In the genomic region with DNA sequence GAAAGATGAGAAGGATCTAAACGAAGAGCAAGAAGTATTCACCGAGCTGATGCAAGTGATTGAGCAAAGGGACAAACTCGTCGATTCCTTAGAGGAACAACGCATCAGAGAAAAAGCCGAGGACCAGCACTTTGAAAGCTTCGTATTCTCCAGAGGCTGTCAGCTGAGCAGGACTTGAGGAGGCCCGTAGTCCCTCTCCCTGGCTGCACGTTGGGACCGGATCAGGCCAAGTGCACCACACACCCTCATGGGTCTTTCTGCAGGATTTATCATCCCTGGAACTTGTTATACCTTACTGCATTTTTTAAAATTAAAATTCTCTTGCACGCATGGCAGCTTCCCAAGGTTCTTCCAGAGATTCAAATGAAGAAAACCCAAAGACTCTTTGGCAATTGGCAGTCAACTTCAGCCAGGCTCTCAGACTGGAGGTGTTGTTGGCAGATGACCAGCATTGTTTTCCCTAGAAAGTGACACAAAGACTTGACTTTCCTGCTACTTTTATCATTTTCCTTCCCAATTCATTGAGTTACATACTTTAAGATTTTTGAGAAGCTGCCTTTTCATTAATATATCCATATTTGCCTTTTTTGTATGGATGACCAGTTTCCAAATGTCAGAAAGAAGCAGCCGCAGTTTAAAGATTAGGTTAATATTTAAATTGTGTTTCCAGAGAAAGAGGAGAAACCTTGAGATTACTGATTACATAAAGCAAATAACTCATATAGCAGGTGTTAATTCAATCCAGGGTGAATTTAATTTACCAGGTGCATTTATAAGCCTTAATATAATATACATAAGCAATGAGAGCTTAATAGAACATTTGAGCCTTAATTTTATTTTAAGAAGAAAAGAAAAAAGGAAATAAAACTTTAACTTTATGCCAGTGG, we compare ENCODE assay signal across 1 cellular context.
TF ChIP-seq lines count a peak whose summit lies in the region.

No MANE protein-coding gene starts in this region.

TF ChIP-seq in H1, 55 proteins besides CTCF, POLR2A, EP300 and RAD21:
- TF ChIP-seq JUN (IDR thresholded peaks at IDR 0.05; ENCODE audit: low read depth, low read length): no peak
TF ChIP-seq in H1: peak in this region for 0.
